Comparison of ENCODE assay signal across 6 cellular contexts in the genomic region with DNA sequence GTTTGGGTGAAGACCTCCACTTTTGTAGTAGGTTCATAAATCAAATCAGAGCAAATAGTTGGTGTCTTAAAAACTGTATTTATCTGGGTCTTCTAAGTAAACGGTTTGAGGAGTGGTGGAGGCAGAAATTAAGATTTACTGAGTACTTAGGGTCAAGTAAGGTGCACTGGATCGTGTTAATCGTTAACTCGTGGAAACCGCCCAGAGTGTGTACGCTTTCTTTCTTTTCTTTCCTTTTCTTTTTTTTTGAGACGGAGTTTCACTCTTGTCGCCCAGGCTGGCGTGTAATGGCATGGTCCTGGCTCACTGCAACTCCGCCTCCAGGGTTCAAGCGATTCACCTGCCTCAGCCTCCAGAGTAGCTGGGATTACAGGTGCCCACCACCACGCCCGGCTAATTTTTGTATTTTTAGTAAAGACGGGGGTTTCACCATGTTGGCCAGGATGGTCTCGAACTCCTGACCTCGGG. TPM values are rescaled to one million over a fixed set of nuclear protein-coding genes. Genes with fewer than 3 reads are reported as not detected.
DNase-seq lines count a peak whose midpoint lies in the region; ATAC-seq, FAIRE-seq and TF ChIP-seq lines count a peak whose summit lies in the region.
"Not testable (repeated sequence)": the region's sequence is repeated elsewhere in the genome, so short reads cannot be mapped to it uniquely, and the experiment has no call there.

No MANE protein-coding gene starts in this region.

- H3K36me3 ChIP-seq in kidney (ENCODE audit: control insufficient read depth in 1 of 2, insufficient read depth in 2 of 2, low read length in 2 of 2): peaks cover 11 to 21% of the 10 kb centered on the region in 2 donors
- not testable (repeated sequence) for H3K36me3 ChIP-seq in ovary

- POLR2A ChIA-PET in activated B cell treated with CpG ODN at 0.5 μM for 24 hours (lab: Charles Lee): interaction anchor here (0.6 to 2.1 kb wide), 7 partner anchors 23 to 460 kb away, joined by 3 to 10 read pairs (median 6); partner anchors contain the start of genes DDR1 and MDC1

- peaks cover 16% of the 10 kb centered on the region for H3K4me1 Mint-ChIP-seq in HFFc6 (ENCODE audit: low read depth)
- peaks cover 33% of the 10 kb centered on the region for H3K4me1 Mint-ChIP-seq in activated B cell treated with CpG ODN at 0.5 μM for 24 hours

- CTCF ChIA-PET in activated B cell treated with CpG ODN at 0.5 μM for 24 hours (lab: Charles Lee): not testable (repeated sequence)

- H3K9ac ChIP-seq in kidney (ENCODE audit: low read length in 2 of 2): not testable (repeated sequence)

- intact Hi-C loops in activated B cell treated with CpG ODN at 0.5 μM for 24 hours (cut with micrococcal nuclease): loop anchor here (5.0 to 10.0 kb wide), 2 partner anchors 225 to 443 kb away; no protein-coding TSS in a partner anchor
- intact Hi-C loops in kidney (cut with DNase I); ovary (cut with DNase I): not testable (repeated sequence)

- not testable (repeated sequence) for H3K9me3 Mint-ChIP-seq in HFFc6, activated B cell treated with CpG ODN at 0.5 μM for 24 hours

- H3K27ac Mint-ChIP-seq in HFFc6 (peak overlapping the region; percentile 73), activated B cell treated with CpG ODN at 0.5 μM for 24 hours (peak overlapping the region; percentile 69)

- H3K4me1 ChIP-seq in kidney (ENCODE audit: control insufficient read depth in 1 of 2, insufficient read depth in 1 of 2, low read depth in 1 of 2, low read length in 2 of 2); ovary (ENCODE audit: insufficient read depth): not testable (repeated sequence)

- TF ChIP-seq EP300 in ovary (IDR thresholded peaks at IDR 0.05): not testable (repeated sequence)

- not testable (repeated sequence) for H3K36me3 Mint-ChIP-seq in HFFc6 (ENCODE audit: low read depth)
- H3K36me3 Mint-ChIP-seq in activated B cell treated with CpG ODN at 0.5 μM for 24 hours (ENCODE audit: low read depth): peaks cover 31% of the 10 kb centered on the region

- TF ChIP-seq CTCF in 22Rv1 (IDR thresholded peaks at IDR 0.05); HFFc6 (IDR thresholded peaks at IDR 0.05); activated B cell treated with CpG ODN at 0.5 μM for 24 hours (IDR thresholded peaks at IDR 0.05); coronary artery (IDR thresholded peaks at IDR 0.05); kidney (IDR thresholded peaks at IDR 0.05; ENCODE audit: borderline replicate concordance, extremely low read depth, insufficient read depth); ovary (IDR thresholded peaks at IDR 0.05): not testable (repeated sequence)

- not testable (repeated sequence) for TF ChIP-seq POLR2A in ovary (IDR thresholded peaks at IDR 0.05)

- H3K9me3 ChIP-seq in kidney (ENCODE audit: control insufficient read depth in 1 of 2, low read length in 2 of 2); ovary: not testable (repeated sequence)

- ATAC-seq in activated B cell treated with CpG ODN at 0.5 μM for 24 hours (ENCODE audit: low read depth): not testable (repeated sequence)

- WGBS in ovary, 3 donors: 26 to 33% (median 28%) methylated on average over 16 of the region's 16 CpGs

- DNase-seq in HFFc6; activated B cell treated with CpG ODN at 0.5 μM for 24 hours; coronary artery (ENCODE audit: low spot score); kidney; ovary: not testable (repeated sequence)

- not testable (repeated sequence) for FAIRE-seq in kidney (lab: Jason Lieb, UNC)

- H3K27ac ChIP-seq in 22Rv1: peak overlapping the region; percentile 77
- not testable (repeated sequence) for H3K27ac ChIP-seq in coronary artery, ovary
- peak overlapping the region in 1 of 2 donors; percentile 53 for H3K27ac ChIP-seq in kidney (ENCODE audit: low read depth in 2 of 2, low read length in 2 of 2)

- peak overlapping the region; percentile 88 for H3K4me3 ChIP-seq in coronary artery
- H3K4me3 ChIP-seq in kidney (ENCODE audit: low read length in 2 of 2): peak overlapping the region; percentile 54 to 96
- H3K4me3 ChIP-seq in ovary: peak overlapping the region; percentile 86

- H3K4me3 Mint-ChIP-seq in HFFc6: peak overlapping the region; percentile 97
- H3K4me3 Mint-ChIP-seq in activated B cell treated with CpG ODN at 0.5 μM for 24 hours: peak overlapping the region; percentile 97

- not testable (repeated sequence) for H3K27me3 Mint-ChIP-seq in HFFc6 (ENCODE audit: insufficient read depth); activated B cell treated with CpG ODN at 0.5 μM for 24 hours

- H3K27me3 ChIP-seq in ovary: not testable (repeated sequence)

RNA-seq across cellular contexts. Expression of gene GTF2H4, which starts 0.7 kb away (rescaled TPM):
- 10 to 100 TPM; 23.9 to 27.1 (median 26.5) TPM for total RNA-seq in HFFc6 (2021; fragmentation: NEBNext Ultra II Directional; extraction: Animal tissue kit (Norgen Biotek cat#: 25700))
- 37.8 and 42.3 TPM in 2 replicates for total RNA-seq in activated B cell treated with CpG ODN at 0.5 μM for 24 hours
- 39.3 TPM for total RNA-seq in kidney
- polyA plus RNA-seq in kidney (ENCODE audit: insufficient read depth, low read depth, low replicate concordance): 20.9 TPM
- 10 to 100 TPM in 6 of 7 donors, 1 to 10 TPM in 1; 5.6 to 43.9 (median 25.7) TPM for total RNA-seq in ovary
- 10 to 100 TPM; 22.0 to 24.5 TPM for polyA plus RNA-seq in ovary

RNA-seq across cellular contexts. Expression of gene VARS2, which starts 6.7 kb away (rescaled TPM):
- total RNA-seq in HFFc6 (2021; fragmentation: NEBNext Ultra II Directional; extraction: Animal tissue kit (Norgen Biotek cat#: 25700)): 10 to 100 TPM; 15.3 to 18.4 (median 16.9) TPM
- total RNA-seq in activated B cell treated with CpG ODN at 0.5 μM for 24 hours: 39.4 and 47.8 TPM in 2 replicates
- total RNA-seq in kidney: 34.5 TPM
- 30.4 TPM for polyA plus RNA-seq in kidney (ENCODE audit: insufficient read depth, low read depth, low replicate concordance)
- total RNA-seq in ovary: 10 to 100 TPM in 6 of 7 donors, 1 to 10 TPM in 1; 6.7 to 32.3 (median 19.8) TPM
- polyA plus RNA-seq in ovary: 10 to 100 TPM; 17.0 to 23.4 TPM

RNA-seq across cellular contexts. Expression of gene DDR1, which starts 23.0 kb away (rescaled TPM):
- 10 to 100 TPM; 28.0 to 42.5 (median 31.6) TPM for total RNA-seq in HFFc6 (2021; fragmentation: NEBNext Ultra II Directional; extraction: Animal tissue kit (Norgen Biotek cat#: 25700))
- total RNA-seq in activated B cell treated with CpG ODN at 0.5 μM for 24 hours (16.8 and 18.7 TPM in 2 replicates), kidney (362 TPM), ovary (100 to 1,000 TPM in 2 of 7 donors, 10 to 100 TPM in 5; 20.1 to 116 (median 83.7) TPM)
- polyA plus RNA-seq in kidney (ENCODE audit: insufficient read depth, low read depth, low replicate concordance) (95.8 TPM), ovary (10 to 100 TPM; 21.7 to 35.4 TPM)

RNA-seq across cellular contexts. Expression of gene SFTA2, which starts 24.6 kb away (rescaled TPM):
- not detected for total RNA-seq in HFFc6 (2021; fragmentation: NEBNext Ultra II Directional; extraction: Animal tissue kit (Norgen Biotek cat#: 25700))
- total RNA-seq in activated B cell treated with CpG ODN at 0.5 μM for 24 hours (not detected in 2 replicates), kidney (30.5 TPM), ovary (1 to 10 TPM in 1 of 7 donors, under 1 TPM in 2, not detected in 4; 0.80 to 3.1 (median 0.82) TPM)
- polyA plus RNA-seq in kidney (ENCODE audit: insufficient read depth, low read depth, low replicate concordance) (7.4 TPM), ovary (not detected)

RNA-seq across cellular contexts. Expression of gene MUCL3, which starts 33.4 kb away (rescaled TPM):
- not detected for total RNA-seq in HFFc6 (2021; fragmentation: NEBNext Ultra II Directional; extraction: Animal tissue kit (Norgen Biotek cat#: 25700))
- total RNA-seq in activated B cell treated with CpG ODN at 0.5 μM for 24 hours (not detected in 2 replicates), kidney (0.13 TPM), ovary (under 1 TPM in 1 of 7 donors, not detected in 6; under 0.01 TPM)
- polyA plus RNA-seq in kidney (ENCODE audit: insufficient read depth, low read depth, low replicate concordance) (not detected), ovary (not detected)
